20 cellular contexts compared by ENCODE assay signal in genomic region chr1:214419650-214420049, GRCh38.
A peak's percentile ranks its signal among the peaks of the same experiment; 100 is the strongest.
DNase-seq lines count a peak whose midpoint lies in the region; ATAC-seq, FAIRE-seq and TF ChIP-seq lines count a peak whose summit lies in the region.
"Had no signal": no experiment of that assay in that cellular context is flagged by ENCODE, and none has a peak within 500 bp of the region (broad histone marks: within the 10 kb centered on the region; RNA-seq: fewer than 3 reads in every experiment).

No MANE protein-coding gene starts in this region.

- 41 to 46% methylated on average over 3 of the region's 3 CpGs for WGBS in esophagus squamous epithelium, 2 donors

- no peak overlapping the region for H3K4me2 ChIP-seq in neural progenitor cell

- H3K27ac ChIP-seq in A673 (ENCODE audit: low read depth, low read length, poor library complexity, severe bottlenecking) = peak overlapping the region; percentile 46
- H3K27ac ChIP-seq in esophagus squamous epithelium = peak overlapping the region; percentile 31 to 68 (median 42)
- no peak overlapping the region for H3K27ac ChIP-seq in neural progenitor cell
- peak overlapping the region in 1 of 2 donors; percentile 53 for H3K27ac ChIP-seq in coronary artery

- H4K20me1 ChIP-seq in neural progenitor cell (ENCODE audit: low read depth) = no peaks in the 10 kb centered on the region

- H3K9me3 ChIP-seq in A673 (ENCODE audit: low read depth, low read length, poor library complexity, severe bottlenecking) = no peaks in the 10 kb centered on the region
- no peaks in the 10 kb centered on the region for H3K9me3 ChIP-seq in esophagus squamous epithelium
- no peaks in the 10 kb centered on the region for H3K9me3 ChIP-seq in neural progenitor cell (ENCODE audit: low read depth)
- H3K9me3 ChIP-seq in mucosa of descending colon = no peaks in the 10 kb centered on the region
- H3K9me3 ChIP-seq: esophagus muscularis mucosa, heart left ventricle had no signal

- TF ChIP-seq CTCF in A673 (conservative IDR thresholded peaks at IDR 0.05; ENCODE audit: low read depth, low read length) (no peak), esophagus squamous epithelium (IDR thresholded peaks at IDR 0.05) (no peak), neural progenitor cell (IDR thresholded peaks at IDR 0.05) (no peak), coronary artery (IDR thresholded peaks at IDR 0.05) (no peak), mucosa of descending colon (IDR thresholded peaks at IDR 0.05) (no peak)

- no peak overlapping the region for H2AFZ ChIP-seq in neural progenitor cell (replicated peaks)

- CTCF ChIA-PET in A673 (lab: Charles Lee) = no interaction called here

- H3K36me3 ChIP-seq in A673 (ENCODE audit: insufficient read depth, low read length, poor library complexity, severe bottlenecking) (no peaks in the 10 kb centered on the region), esophagus squamous epithelium (no peaks in the 10 kb centered on the region), neural progenitor cell (no peaks in the 10 kb centered on the region), mucosa of descending colon (ENCODE audit: low read depth) (no peaks in the 10 kb centered on the region)
- H3K36me3 ChIP-seq: esophagus muscularis mucosa, heart left ventricle had no signal

- FAIRE-seq in RCC 7860 (lab: Jason Lieb, UNC) = no peak
- FAIRE-seq: GM12878 had no signal

- H3K79me2 ChIP-seq in neural progenitor cell (ENCODE audit: low read depth) = peaks cover 37% of the 10 kb centered on the region

- no peaks in the 10 kb centered on the region for H3F3A ChIP-seq in neural progenitor cell (ENCODE audit: low read depth)

- H3K4me3 Mint-ChIP-seq in neural progenitor cell = no peak overlapping the region

- H3K4me1 ChIP-seq in A673 (ENCODE audit: insufficient read depth, low read length, poor library complexity, severe bottlenecking) (peaks cover 87% of the 10 kb centered on the region), esophagus squamous epithelium (peaks cover 0 to 71% (median 32%) of the 10 kb centered on the region in 3 donors), neural progenitor cell (peaks cover 16% of the 10 kb centered on the region), mucosa of descending colon (ENCODE audit: low read depth) (no peaks in the 10 kb centered on the region)

- no peak overlapping the region for H3K9ac ChIP-seq in neural progenitor cell

- no peak overlapping the region for H3K4me3 ChIP-seq in A673 (ENCODE audit: low read depth, low read length, poor library complexity, severe bottlenecking)
- H3K4me3 ChIP-seq in esophagus squamous epithelium = no peak overlapping the region
- no peak overlapping the region for H3K4me3 ChIP-seq in neural progenitor cell
- no peak overlapping the region for H3K4me3 ChIP-seq in coronary artery
- no peak overlapping the region for H3K4me3 ChIP-seq in mucosa of descending colon
- H3K4me3 ChIP-seq: esophagus muscularis mucosa, GM12878, heart left ventricle had no signal

- DNase-seq in A673 (ENCODE audit: low spot score) = peak; percentile 21
- peak; percentile 46 for DNase-seq in OCI-M2 (lab: John Stamatoyannopoulos, UW; ENCODE audit: unreplicated experiment)
- no peak for DNase-seq in esophagus squamous epithelium (lab: John Stamatoyannopoulos, UW)
- DNase-seq in neural progenitor cell (ENCODE audit: low spot score) = peak; percentile 49
- no peak for DNase-seq in coronary artery (ENCODE audit: low spot score)
- no peak for DNase-seq in RCC 7860 (ENCODE audit: low spot score)
- DNase-seq in activated effector memory CD4-positive, alpha-beta T cell treated with anti-CD3 and anti-CD28 coated beads, Interleukin-2, amount 50 U/mL, for 16 hours = no peak
- no peak for DNase-seq in mucosa of descending colon
- DNase-seq: activated CD4-positive, alpha-beta T cell treated with anti-CD3 and anti-CD28 coated beads for 1 hour; GF-D8; heart left ventricle; NCI-H1417 treated with DMSO at 0.1 percent for 48 hours; NCI-H2171; NCI-H774; PC-3; stimulated activated CD4-positive, alpha-beta T cell treated with anti-CD3 and anti-CD28 coated beads, Interleukin-2, amount 100 ng/mL, for 48 hours; T-helper 9 cell had no signal

- no peaks in the 10 kb centered on the region for H3K36me3 Mint-ChIP-seq in neural progenitor cell

- H3K9me3 Mint-ChIP-seq in neural progenitor cell = no peaks in the 10 kb centered on the region

- H3K4me1 Mint-ChIP-seq in neural progenitor cell = peaks cover 18% of the 10 kb centered on the region

- no peak for ATAC-seq in mucosa of descending colon
- ATAC-seq: GM12878, heart left ventricle, PC-3, sciatic nerve had no signal

- BruUV-seq in A673 (replicated peaks; lab: Mats Ljungman, UMichigan) = no TSS peak

- TF ChIP-seq POLR2A in esophagus squamous epithelium (IDR thresholded peaks at IDR 0.05) = no peak

- POLR2A ChIA-PET in A673 (lab: Charles Lee; ENCODE audit: low non-redundant PET) = no interaction called here

- intact Hi-C loops in A673 (cut with micrococcal nuclease; ENCODE audit: unreplicated experiment) = no loop called here
- intact Hi-C loops in esophagus squamous epithelium (cut with DNase I) = no loop called here
- intact Hi-C loops in mucosa of descending colon (cut with DNase I, micrococcal nuclease) = no loop called here

- H3K27me3 ChIP-seq in A673 (replicated peaks; ENCODE audit: insufficient read depth, low read depth, low read length, poor library complexity) (no peaks in the 10 kb centered on the region), esophagus squamous epithelium (no peaks in the 10 kb centered on the region), neural progenitor cell (no peaks in the 10 kb centered on the region)
- H3K27me3 ChIP-seq: esophagus muscularis mucosa, heart left ventricle had no signal

- no peaks in the 10 kb centered on the region for H3K27me3 Mint-ChIP-seq in neural progenitor cell (ENCODE audit: insufficient read depth, low read depth)

- H3K27ac Mint-ChIP-seq in neural progenitor cell = no peak overlapping the region

Comparison
In these comparisons a context has a peak if more than half of its experiments do, and no peak if none do; other contexts are left out.
1. DNase-seq: peak in A673 (single experiment), OCI-M2 (single experiment) and neural progenitor cell (single experiment); none in esophagus squamous epithelium (single experiment), coronary artery (single experiment), RCC 7860 (single experiment), activated effector memory CD4-positive, alpha-beta T cell treated with anti-CD3 and anti-CD28 coated beads, Interleukin-2, amount 50 U/mL, for 16 hours (single experiment) and mucosa of descending colon (0 of 3).